In genomic region chr11:79077684-79078379, GRCh38 we compare ENCODE assay signal across 19 cellular contexts.
DNase-seq lines count a peak whose midpoint lies in the region; ATAC-seq, FAIRE-seq and TF ChIP-seq lines count a peak whose summit lies in the region.
"Had no signal": no experiment of that assay in that cellular context is flagged by ENCODE, and none has a peak within 500 bp of the region (broad histone marks: within the 10 kb centered on the region; RNA-seq: fewer than 3 reads in every experiment).

No MANE protein-coding gene starts in this region.

- H4K8ac ChIP-seq in IMR-90 (ENCODE audit: low read depth in 2 of 2, low read length in 2 of 2): peak overlapping the region in 1 of 2 experiments; percentile 23; a peak in 1 of 4 replicates
- no peak overlapping the region for H4K8ac ChIP-seq in mesenchymal stem cell (ENCODE audit: low read length)

- H4K5ac ChIP-seq in IMR-90 (ENCODE audit: low read depth, low read length): peak overlapping the region; percentile 44; the same call in 1 of the 2 replicates

- peaks cover 10% of the 10 kb centered on the region for H3K9me3 Mint-ChIP-seq in astrocyte (ENCODE audit: unreplicated experiment)
- H3K9me3 Mint-ChIP-seq: CD4-positive, CD25-positive, alpha-beta regulatory T cell had no signal

- in situ Hi-C loops in IMR-90 (cut with MboI; ENCODE audit: low sequenced_read_pairs): no loop called here

- no peak overlapping the region for H2AK9ac ChIP-seq in IMR-90 (replicated peaks; ENCODE audit: low read depth, low read length, poor library complexity)

- H2BK20ac ChIP-seq in IMR-90 (ENCODE audit: low read depth, low read length): peak overlapping the region; percentile 20; the same call in 1 of the 2 replicates

- CTCF ChIA-PET in IMR-90 (lab: Yijun Ruan, JAX): interaction anchor here (0.6 to 2.0 kb wide), 3 partner anchors 15 to 432 kb away, joined by 3 to 4 read pairs (median 4); no protein-coding TSS in a partner anchor

- H3K23ac ChIP-seq in IMR-90 (ENCODE audit: low read depth, low read length) (no peak overlapping the region; the same call in 1 of the 2 replicates), mesenchymal stem cell (ENCODE audit: low read length in 2 of 2) (no peak overlapping the region)

- peaks cover 15% of the 10 kb centered on the region for H3K4me1 Mint-ChIP-seq in astrocyte (ENCODE audit: low read depth, unreplicated experiment)
- H3K4me1 Mint-ChIP-seq: CD4-positive, CD25-positive, alpha-beta regulatory T cell; IgD-negative memory B cell had no signal

- dilution Hi-C loops in IMR-90 (cut with HindIII; ENCODE audit: low sequenced_read_pairs, unreplicated experiment): no loop called here

- H4K20me1 ChIP-seq in IMR-90 (ENCODE audit: insufficient read depth, low read length) (no peaks in the 10 kb centered on the region), astrocyte (ENCODE audit: insufficient read depth, low read length) (no peaks in the 10 kb centered on the region)

- TF ChIP-seq RAD21 in IMR-90 (IDR thresholded peaks at IDR 0.05; ENCODE audit: low read length): no peak

- H3K9me3 ChIP-seq in IMR-90 (ENCODE audit: control insufficient read depth, insufficient read depth, low read length) (no peaks in the 10 kb centered on the region), astrocyte (ENCODE audit: insufficient read depth, low read depth, low read length) (no peaks in the 10 kb centered on the region), mesenchymal stem cell (ENCODE audit: control insufficient read depth, low read length) (no peaks in the 10 kb centered on the region)
- H3K9me3 ChIP-seq: Caco-2 had no signal

- peaks cover 6% of the 10 kb centered on the region for H3K9me1 ChIP-seq in IMR-90 (ENCODE audit: insufficient read depth, low read length)

- H3K36me3 ChIP-seq in IMR-90 (ENCODE audit: control insufficient read depth, insufficient read depth, low read length) (no peaks in the 10 kb centered on the region), astrocyte (ENCODE audit: insufficient read depth, low read length) (no peaks in the 10 kb centered on the region), mesenchymal stem cell (ENCODE audit: control insufficient read depth in 1 of 2, insufficient read depth in 2 of 2, low read depth in 1 of 2, low read length in 2 of 2) (no peaks in the 10 kb centered on the region)

- TF ChIP-seq POLR2A in IMR-90 (IDR thresholded peaks at IDR 0.05; ENCODE audit: low read depth, low read length): no peak

- peak overlapping the region; percentile 33; the same call in 1 of the 2 replicates for H3K4ac ChIP-seq in IMR-90 (ENCODE audit: low read depth, low read length)
- H3K4ac ChIP-seq in mesenchymal stem cell (ENCODE audit: low read depth in 1 of 2, low read length in 2 of 2): peak overlapping the region in 1 of 2 experiments; percentile 59

- H3K4me3 ChIP-seq in IMR-90 (ENCODE audit: insufficient read depth, low read depth, low read length) (no peak overlapping the region), astrocyte (ENCODE audit: insufficient read depth, low read depth, low read length) (no peak overlapping the region), mesenchymal stem cell (ENCODE audit: insufficient read depth in 1 of 2, low read depth in 1 of 2, low read length in 2 of 2) (no peak overlapping the region)

- no peak overlapping the region for H3K4me3 Mint-ChIP-seq in astrocyte (ENCODE audit: unreplicated experiment)
- H3K4me3 Mint-ChIP-seq: IgD-negative memory B cell had no signal

- intact Hi-C loops in IMR-90 (cut with micrococcal nuclease): no loop called here

- peak overlapping the region; percentile 25; the same call in 1 of the 2 replicates for H2BK120ac ChIP-seq in IMR-90 (ENCODE audit: low read depth, low read length)
- H2BK120ac ChIP-seq in mesenchymal stem cell (ENCODE audit: low read depth, low read length): no peak overlapping the region

- no peak overlapping the region for H2BK12ac ChIP-seq in mesenchymal stem cell (ENCODE audit: low read length in 2 of 2)

- peak overlapping the region; percentile 24 for H2AFZ ChIP-seq in IMR-90 (replicated peaks; ENCODE audit: low read length, poor library complexity)
- peak overlapping the region; percentile 13 for H2AFZ ChIP-seq in astrocyte (ENCODE audit: low read depth, low read length)
- H2AFZ ChIP-seq in mesenchymal stem cell (ENCODE audit: low read depth, low read length): no peak overlapping the region

- no peak overlapping the region for H3K56ac ChIP-seq in IMR-90 (ENCODE audit: extremely low read depth, insufficient read depth, low read length)

- H3K27me3 Mint-ChIP-seq in astrocyte (ENCODE audit: low read depth, unreplicated experiment): peaks cover 3% of the 10 kb centered on the region

- POLR2A ChIA-PET in IMR-90 (lab: Charles Lee; ENCODE audit: unreplicated experiment): no interaction called here

- DNase-seq in IMR-90 (no peak), astrocyte (ENCODE audit: low read depth) (no peak), mesenchymal stem cell (no peak), pons (ENCODE audit: low spot score) (peak; percentile 35), 8988T (no peak), GM19238 (ENCODE audit: insufficient read length, low spot score) (no peak)
- DNase-seq: ACHN; Caco-2; CD4-positive, CD25-positive, alpha-beta regulatory T cell; DMS153; EL; H7; Kasumi-1; NCI-H1105 treated with DMSO at 0.1 percent for 48 hours; NCI-H1694 treated with DMSO at 0.1 percent for 48 hours; NCI-H748 treated with DMSO at 0.1 percent for 48 hours had no signal

- H2BK15ac ChIP-seq in IMR-90 (ENCODE audit: low read depth, low read length): peak overlapping the region; percentile 33; the same call in 1 of the 3 replicates
- no peak overlapping the region for H2BK15ac ChIP-seq in mesenchymal stem cell (ENCODE audit: low read depth, poor library complexity, severe bottlenecking)

- no peak overlapping the region for H4K91ac ChIP-seq in IMR-90 (ENCODE audit: insufficient read depth, low read depth, low read length)
- H4K91ac ChIP-seq in mesenchymal stem cell (ENCODE audit: low read length): no peak overlapping the region

- H2BK5ac ChIP-seq in IMR-90 (ENCODE audit: low read depth, low read length, poor library complexity, severe bottlenecking) (no peak overlapping the region), mesenchymal stem cell (ENCODE audit: low read depth, low read length, poor library complexity, severe bottlenecking) (peak overlapping the region; percentile 1)

- H3K9ac ChIP-seq in IMR-90 (ENCODE audit: low read depth, low read length) (peak overlapping the region; percentile 13; the same call in 1 of the 2 replicates), astrocyte (ENCODE audit: low read length) (peak overlapping the region; percentile 9), mesenchymal stem cell (ENCODE audit: low read length) (no peak overlapping the region)

- no CpG with 5 or more reads among the region's 10 CpGs for WGBS in IMR-90 (ENCODE audit: extremely low coverage in 2 of 2, insufficient read length in 1 of 2), 2 experiments
- 75% methylated on average over 8 of the region's 10 CpGs for WGBS in mesenchymal stem cell

- no peak overlapping the region for H3K27ac Mint-ChIP-seq in astrocyte (ENCODE audit: unreplicated experiment)
- H3K27ac Mint-ChIP-seq: CD4-positive, CD25-positive, alpha-beta regulatory T cell; IgD-negative memory B cell had no signal

- TF ChIP-seq CTCF in IMR-90 (conservative IDR thresholded peaks at IDR 0.05; ENCODE audit: low read depth, low read length) (no peak), astrocyte (IDR thresholded peaks at IDR 0.05; ENCODE audit: insufficient read depth, low read depth, low read length) (no peak)

- no peaks in the 10 kb centered on the region for H3K79me2 ChIP-seq in astrocyte (ENCODE audit: insufficient read depth, low read length)

- no peak for FAIRE-seq in astrocyte (lab: Jason Lieb, UNC)

- H3K27me3 ChIP-seq in IMR-90 (ENCODE audit: control insufficient read depth, insufficient read depth, low read length): no peaks in the 10 kb centered on the region
- H3K27me3 ChIP-seq in astrocyte (ENCODE audit: insufficient read depth, low read length): no peaks in the 10 kb centered on the region
- H3K27me3 ChIP-seq in mesenchymal stem cell (ENCODE audit: control insufficient read depth in 1 of 2, insufficient read depth in 1 of 2, low read length in 2 of 2): no peaks in the 10 kb centered on the region

- H3K18ac ChIP-seq in IMR-90 (ENCODE audit: low read depth, low read length): peak overlapping the region; percentile 4; the same call in 1 of the 2 replicates
- no peak overlapping the region for H3K18ac ChIP-seq in mesenchymal stem cell (ENCODE audit: low read depth in 1 of 2, low read length in 2 of 2)

- no TSS peak for BruUV-seq in IMR-90 (replicated peaks; lab: Mats Ljungman, UMichigan)

- H3K4me2 ChIP-seq in IMR-90 (ENCODE audit: low read depth, low read length): no peak overlapping the region
- peak overlapping the region; percentile 6 for H3K4me2 ChIP-seq in astrocyte (ENCODE audit: low read length)
- H3K4me2 ChIP-seq in mesenchymal stem cell (ENCODE audit: low read length, poor library complexity, severe bottlenecking): no peak overlapping the region

- H2AK5ac ChIP-seq in IMR-90 (ENCODE audit: low read depth, low read length) (no peak overlapping the region; the same call in 1 of the 2 replicates), mesenchymal stem cell (ENCODE audit: low read length, severe bottlenecking) (no peak overlapping the region)

- H3K27ac ChIP-seq in IMR-90 (ENCODE audit: insufficient read depth, low read length): peak overlapping the region; percentile 53; the same call in 1 of the 2 replicates
- H3K27ac ChIP-seq in astrocyte (ENCODE audit: low read depth, low read length): no peak overlapping the region
- no peak overlapping the region for H3K27ac ChIP-seq in mesenchymal stem cell (ENCODE audit: low read length, poor library complexity, severe bottlenecking)

- H3K4me1 ChIP-seq in IMR-90 (ENCODE audit: control insufficient read depth, insufficient read depth, low read length): peaks cover 12% of the 10 kb centered on the region
- peaks cover 17% of the 10 kb centered on the region for H3K4me1 ChIP-seq in astrocyte (ENCODE audit: insufficient read depth, low read length)
- H3K4me1 ChIP-seq in mesenchymal stem cell (ENCODE audit: control insufficient read depth, insufficient read depth, low read depth, low read length): peaks cover 18% of the 10 kb centered on the region
- H3K4me1 ChIP-seq: Caco-2 had no signal

- H3K14ac ChIP-seq in IMR-90 (replicated peaks; ENCODE audit: low read depth, low read length) (peak overlapping the region; percentile 40), mesenchymal stem cell (ENCODE audit: low read length in 2 of 2) (no peak overlapping the region)

- no peaks in the 10 kb centered on the region for H3K79me1 ChIP-seq in IMR-90 (ENCODE audit: low read depth in 1 of 2, low read length in 2 of 2)
- no peaks in the 10 kb centered on the region for H3K79me1 ChIP-seq in mesenchymal stem cell (replicated peaks; ENCODE audit: low read length, poor library complexity, severe bottlenecking)

- no peak for ATAC-seq in IMR-90 (ENCODE audit: low read depth)
- no peak for ATAC-seq in HG03045 (IDR thresholded peaks at IDR 0.05; ENCODE audit: unreplicated experiment)
- ATAC-seq in GM19467 (IDR thresholded peaks at IDR 0.05; ENCODE audit: unreplicated experiment): no peak

- peaks cover 6% of the 10 kb centered on the region for H3K36me3 Mint-ChIP-seq in astrocyte (ENCODE audit: low read depth, unreplicated experiment)
- H3K36me3 Mint-ChIP-seq: CD4-positive, CD25-positive, alpha-beta regulatory T cell; IgD-negative memory B cell had no signal

TF ChIP-seq in IMR-90, 13 proteins besides CTCF, POLR2A, EP300 and RAD21 (continues in another document):
- TF ChIP-seq MAFK (IDR thresholded peaks at IDR 0.05; ENCODE audit: low read depth, low read length): no peak
- no peak for TF ChIP-seq MAZ (IDR thresholded peaks at IDR 0.05; ENCODE audit: borderline replicate concordance, low read depth, low read length)
